ENCODE assay signal across 33 cellular contexts in the genomic region with DNA sequence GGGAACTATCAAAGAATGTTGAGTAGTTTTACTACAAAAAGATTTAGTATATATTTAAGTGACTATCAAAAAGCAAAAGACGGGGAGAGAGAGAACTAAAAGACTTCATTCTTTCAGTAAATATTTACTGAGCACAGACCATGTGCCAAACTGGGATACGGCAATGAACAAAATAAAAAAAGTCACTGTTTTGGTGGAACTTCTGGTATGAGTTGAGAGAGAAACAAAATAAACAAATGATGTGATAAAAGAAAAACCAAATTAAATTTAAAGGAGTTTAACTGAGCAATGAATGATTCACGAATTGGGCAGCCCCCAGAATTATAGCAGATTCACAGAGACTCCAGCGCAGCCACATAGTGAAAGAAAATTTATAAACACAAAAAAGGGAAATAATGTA.
"Had no signal": no experiment of that assay in that cellular context is flagged by ENCODE, and none has a peak within 500 bp of the region (broad histone marks: within the 10 kb centered on the region; RNA-seq: fewer than 3 reads in every experiment).

No MANE protein-coding gene starts in this region.

- H3K4me3 ChIP-seq: ascending aorta, coronary artery, dorsolateral prefrontal cortex, gastrocnemius medialis, heart left ventricle had no signal

- FAIRE-seq: bronchial epithelial cell had no signal

- H3K4me1 ChIP-seq: ascending aorta, foreskin keratinocyte, gastrocnemius medialis, heart left ventricle had no signal

- H3K27ac Mint-ChIP-seq: activated B cell treated with CpG ODN at 0.5 μM for 24 hours; activated CD8-positive, alpha-beta memory T cell treated with anti-CD3 and anti-CD28 coated beads, Interleukin-2, amount 10 ng/mL, durations not matched to agents 7 days and 5 days; activated CD8-positive, alpha-beta T cell treated with anti-CD3 and anti-CD28 coated beads for 36 hours; activated naive CD4-positive, alpha-beta T cell treated with anti-CD3 and anti-CD28 coated beads, Interleukin-2, amount 10 ng/mL, durations not matched to agents 7 days and 5 days; activated naive CD4-positive, alpha-beta T cell treated with anti-CD3 and anti-CD28 coated beads, Interleukin-2, amount 50 U/mL, for 72 hours; activated naive CD8-positive, alpha-beta T cell treated with anti-CD3 and anti-CD28 coated beads, Interleukin-2, amount 10 ng/mL, durations not matched to agents 7 days and 5 days; dendritic cell treated with granulocyte-macrophage colony-stimulating factor and Interleukin-4, amounts not matched to agents 40 ng/mL and 50 ng/mL, for 4 days; endodermal cell; T-helper 17 cell; T-helper 2 cell treated with Interferon-gamma antibody and Interleukin-4, amounts not matched to agents 5 μg/mL and 100 μg/mL, for 36 hours had no signal

- H3K9me3 ChIP-seq: ascending aorta, gastrocnemius medialis, heart left ventricle had no signal

- H3K4me1 Mint-ChIP-seq: activated B cell treated with CpG ODN at 0.5 μM for 24 hours; activated CD8-positive, alpha-beta memory T cell treated with anti-CD3 and anti-CD28 coated beads, Interleukin-2, amount 10 ng/mL, durations not matched to agents 7 days and 5 days; activated naive CD4-positive, alpha-beta T cell treated with anti-CD3 and anti-CD28 coated beads, Interleukin-2, amount 10 ng/mL, durations not matched to agents 7 days and 5 days; activated naive CD8-positive, alpha-beta T cell treated with anti-CD3 and anti-CD28 coated beads, Interleukin-2, amount 10 ng/mL, durations not matched to agents 7 days and 5 days; central memory CD8-positive, alpha-beta T cell; endodermal cell; T-helper 17 cell had no signal

- ATAC-seq: activated CD4-positive, CD25-positive, alpha-beta regulatory T cell treated with anti-CD3 and anti-CD28 coated beads, Interleukin-2, amount 50 U/mL, for 24 hours; activated CD8-positive, alpha-beta memory T cell treated with anti-CD3 and anti-CD28 coated beads, Interleukin-2, amount 10 ng/mL, durations not matched to agents 7 days and 5 days; activated CD8-positive, alpha-beta T cell treated with anti-CD3 and anti-CD28 coated beads for 36 hours; activated naive CD4-positive, alpha-beta T cell treated with anti-CD3 and anti-CD28 coated beads, Interleukin-2, amount 50 U/mL, for 72 hours; esophagus mucosa; foreskin keratinocyte; gastrocnemius medialis; heart left ventricle; T-helper 17 cell had no signal

- DNase-seq: activated B cell treated with CpG ODN at 0.5 μM for 24 hours; activated CD4-positive, alpha-beta T cell treated with anti-CD3 and anti-CD28 coated beads for 48 hours; activated CD4-positive, alpha-beta T cell treated with anti-CD3 and anti-CD28 coated beads, Interleukin-2, amount 50 U/mL, for 1 hour; activated CD4-positive, alpha-beta T cell treated with anti-CD3 and anti-CD28 coated beads, Interleukin-2, amount 50 U/mL, for 48 hours; activated CD8-positive, alpha-beta memory T cell treated with anti-CD3 and anti-CD28 coated beads, Interleukin-2, amount 10 ng/mL, durations not matched to agents 7 days and 5 days; activated CD8-positive, alpha-beta memory T cell treated with anti-CD3 and anti-CD28 coated beads, Interleukin-2, amount 50 U/mL, for 4 hours; activated CD8-positive, alpha-beta T cell treated with anti-CD3 and anti-CD28 coated beads for 36 hours; activated gamma-delta T cell; activated naive CD4-positive, alpha-beta T cell; activated naive CD4-positive, alpha-beta T cell treated with anti-CD3 and anti-CD28 coated beads, Interleukin-2, amount 10 ng/mL, durations not matched to agents 7 days and 5 days; activated naive CD8-positive, alpha-beta T cell treated with anti-CD3 and anti-CD28 coated beads, Interleukin-2, amount 10 ng/mL, durations not matched to agents 7 days and 5 days; activated T-cell treated with anti-CD3 and anti-CD28 coated beads, Interleukin-2, amount 50 U/mL, for 1 hour; activated T-cell treated with anti-CD3 and anti-CD28 coated beads, Interleukin-2, amount 50 U/mL, for 48 hours; brain microvascular endothelial cell; dorsolateral prefrontal cortex; effector memory CD4-positive, alpha-beta T cell; endodermal cell; foreskin keratinocyte; gastrocnemius medialis; glutamatergic neuron; heart left ventricle; T-helper 17 cell; T1000; WERI-Rb-1 had no signal

- H3K27ac ChIP-seq: ascending aorta, brain microvascular endothelial cell, coronary artery, dorsolateral prefrontal cortex, foreskin keratinocyte, gastrocnemius medialis, heart left ventricle, WERI-Rb-1 had no signal

- H3K27me3 ChIP-seq: ascending aorta, brain microvascular endothelial cell, dorsolateral prefrontal cortex, foreskin keratinocyte, gastrocnemius medialis, heart left ventricle had no signal

- H3K27me3 Mint-ChIP-seq: dendritic cell treated with granulocyte-macrophage colony-stimulating factor and Interleukin-4, amounts not matched to agents 40 ng/mL and 50 ng/mL, for 4 days had no signal

- H3K4me3 Mint-ChIP-seq: activated B cell treated with CpG ODN at 0.5 μM for 24 hours; activated CD8-positive, alpha-beta memory T cell treated with anti-CD3 and anti-CD28 coated beads, Interleukin-2, amount 10 ng/mL, durations not matched to agents 7 days and 5 days; activated CD8-positive, alpha-beta T cell treated with anti-CD3 and anti-CD28 coated beads for 36 hours; activated naive CD4-positive, alpha-beta T cell treated with anti-CD3 and anti-CD28 coated beads, Interleukin-2, amount 10 ng/mL, durations not matched to agents 7 days and 5 days; activated naive CD8-positive, alpha-beta T cell treated with anti-CD3 and anti-CD28 coated beads, Interleukin-2, amount 10 ng/mL, durations not matched to agents 7 days and 5 days; central memory CD8-positive, alpha-beta T cell; dendritic cell treated with granulocyte-macrophage colony-stimulating factor and Interleukin-4, amounts not matched to agents 40 ng/mL and 50 ng/mL, for 4 days; endodermal cell; T-helper 17 cell; T-helper 2 cell treated with Interferon-gamma antibody and Interleukin-4, amounts not matched to agents 5 μg/mL and 100 μg/mL, for 36 hours had no signal

- H3K36me3 ChIP-seq: ascending aorta, brain microvascular endothelial cell, gastrocnemius medialis, heart left ventricle, WERI-Rb-1 had no signal

- H3K36me3 Mint-ChIP-seq: activated naive CD4-positive, alpha-beta T cell treated with anti-CD3 and anti-CD28 coated beads, Interleukin-2, amount 10 ng/mL, durations not matched to agents 7 days and 5 days; activated naive CD8-positive, alpha-beta T cell treated with anti-CD3 and anti-CD28 coated beads, Interleukin-2, amount 10 ng/mL, durations not matched to agents 7 days and 5 days had no signal

- H3K9me3 Mint-ChIP-seq: activated B cell treated with CpG ODN at 0.5 μM for 24 hours; activated CD8-positive, alpha-beta T cell treated with anti-CD3 and anti-CD28 coated beads for 36 hours; activated naive CD4-positive, alpha-beta T cell treated with anti-CD3 and anti-CD28 coated beads, Interleukin-2, amount 10 ng/mL, durations not matched to agents 7 days and 5 days; activated naive CD4-positive, alpha-beta T cell treated with anti-CD3 and anti-CD28 coated beads, Interleukin-2, amount 50 U/mL, for 72 hours; activated naive CD8-positive, alpha-beta T cell treated with anti-CD3 and anti-CD28 coated beads, Interleukin-2, amount 10 ng/mL, durations not matched to agents 7 days and 5 days; central memory CD8-positive, alpha-beta T cell; dendritic cell treated with granulocyte-macrophage colony-stimulating factor and Interleukin-4, amounts not matched to agents 40 ng/mL and 50 ng/mL, for 4 days; T-helper 2 cell treated with Interferon-gamma antibody and Interleukin-4, amounts not matched to agents 5 μg/mL and 100 μg/mL, for 36 hours had no signal
